ENCODE assay signal across 11 cellular contexts in genomic region chr12:124613151-124613585, GRCh38. TPM values are rescaled to one million over a fixed set of nuclear protein-coding genes. Genes with fewer than 3 reads are reported as not detected.
DNase-seq lines count a peak whose midpoint lies in the region; ATAC-seq, FAIRE-seq and TF ChIP-seq lines count a peak whose summit lies in the region.
"Had no signal": no experiment of that assay in that cellular context is flagged by ENCODE, and none has a peak within 500 bp of the region (broad histone marks: within the 10 kb centered on the region; RNA-seq: fewer than 3 reads in every experiment).

No MANE protein-coding gene starts in this region.

- no peaks in the 10 kb centered on the region for H3K4me1 ChIP-seq in GM23248 (ENCODE audit: insufficient read depth)
- peaks cover 15% of the 10 kb centered on the region for H3K4me1 ChIP-seq in endothelial cell of umbilical vein (ENCODE audit: control insufficient read depth, extremely low read depth, insufficient read depth, low read length)
- H3K4me1 ChIP-seq in HepG2 (ENCODE audit: insufficient read depth, low read length) = peaks cover 33% of the 10 kb centered on the region

- no peak for TF ChIP-seq CTCF in endothelial cell of umbilical vein (IDR thresholded peaks at IDR 0.05; ENCODE audit: extremely low read depth in 1 of 2, insufficient read depth in 1 of 2, low read depth in 1 of 2, low read length in 2 of 2)
- no peak for TF ChIP-seq CTCF in osteocyte (IDR thresholded peaks at IDR 0.05)
- no peak for TF ChIP-seq CTCF in lower leg skin (IDR thresholded peaks at IDR 0.05)
- no peak for TF ChIP-seq CTCF in HepG2 (CRISPR knock-in tag; IDR thresholded peaks at IDR 0.05)

- H3K9me3 ChIP-seq in GM23248 (ENCODE audit: low read depth) (no peaks in the 10 kb centered on the region), endothelial cell of umbilical vein (replicated peaks; ENCODE audit: control insufficient read depth, insufficient read depth, low read length) (no peaks in the 10 kb centered on the region), HepG2 (ENCODE audit: low read length) (no peaks in the 10 kb centered on the region)

- H3K27me3 Mint-ChIP-seq in osteocyte (ENCODE audit: unreplicated experiment) = peaks cover 4% of the 10 kb centered on the region

- H3K9me3 Mint-ChIP-seq in osteocyte (ENCODE audit: unreplicated experiment) = no peaks in the 10 kb centered on the region

- H3K9me1 ChIP-seq in endothelial cell of umbilical vein (replicated peaks; ENCODE audit: control insufficient read depth, extremely low read depth, insufficient read depth, low read length) = no peaks in the 10 kb centered on the region

- dilution Hi-C loops in endothelial cell of umbilical vein (cut with MboI; ENCODE audit: extremely low pct_ligation_motif_present, low sequenced_read_pairs) = no loop called here

- CTCF ChIA-PET in endothelial cell of umbilical vein (lab: Charles Lee) (interaction anchor here (1.1 kb wide), 1 partner anchor 45 kb away, joined by 3 read pairs; the partner anchor contains the start of gene NCOR2), HepG2 (lab: Yijun Ruan, JAX; ENCODE audit: low intra/inter-chr PET ratio, low total read pairs) (no interaction called here)

- POLR2A ChIA-PET in endothelial cell of umbilical vein (lab: Charles Lee) (no interaction called here), HepG2 (lab: Yijun Ruan, JAX) (no interaction called here)

- in situ Hi-C loops in GM23248 (cut with MboI) (no loop called here), HepG2 (cut with HindIII; ENCODE audit: extremely low pct_ligation_motif_present, low pct_unique_long_range_greater_than_20kb) (no loop called here)

- 71% methylated on average over 3 of the region's 3 CpGs for WGBS in GM23248 (ENCODE audit: low coverage in 1 of 2, low lambda C conversion rate in 2 of 2, missing lambda C conversion rate in 2 of 2), 2 experiments
- 56 to 59% methylated on average over 3 of the region's 3 CpGs for WGBS in lower leg skin, 2 donors
- WGBS in HepG2 (ENCODE audit: low lambda C conversion rate) = 10% methylated on average over 3 of the region's 3 CpGs

- peak; percentile 66 for DNase-seq in GM23248
- peak; percentile 72 for DNase-seq in NCI-H69 (lab: John Stamatoyannopoulos, UW)
- DNase-seq in endothelial cell of umbilical vein (ENCODE audit: low read depth, low spot score) = peak; percentile 73
- DNase-seq in osteocyte (ENCODE audit: extremely low spot score, unreplicated experiment) = no peak
- DNase-seq in lower leg skin (ENCODE audit: low spot score in 2 of 2) = no peak
- DNase-seq in cerebellum (ENCODE audit: low spot score) = no peak
- no peak for DNase-seq in HepG2 (ENCODE audit: low spot score)
- DNase-seq: left cardiac atrium, NCI-H187 had no signal

- H3K36me3 ChIP-seq in GM23248 (ENCODE audit: low read depth) (no peaks in the 10 kb centered on the region), endothelial cell of umbilical vein (ENCODE audit: control insufficient read depth in 2 of 2, extremely low read depth in 1 of 2, insufficient read depth in 2 of 2, low read length in 2 of 2) (no peaks in the 10 kb centered on the region), HepG2 (replicated peaks in 1 of 2; ENCODE audit: control insufficient read depth in 1 of 2, insufficient read depth in 2 of 2, low read length in 2 of 2) (no peaks in the 10 kb centered on the region)

- peaks cover 22% of the 10 kb centered on the region for H3K4me1 Mint-ChIP-seq in osteocyte (ENCODE audit: unreplicated experiment)

- peak; percentile 83 for FAIRE-seq in endothelial cell of umbilical vein (lab: Jason Lieb, UNC)
- no peak for FAIRE-seq in HepG2 (lab: Jason Lieb, UNC)

- no peak for TF ChIP-seq RAD21 in HepG2 (CRISPR knock-in tag; IDR thresholded peaks at IDR 0.05)

- no peak for TF ChIP-seq EP300 in HepG2 (IDR thresholded peaks at IDR 0.05; ENCODE audit: low read depth in 2 of 2, low read length in 2 of 2)
- TF ChIP-seq EP300 in HepG2 (CRISPR knock-in tag; IDR thresholded peaks at IDR 0.05; ENCODE audit: borderline replicate concordance) = no peak

- H3K27ac ChIP-seq in GM23248 (no peak overlapping the region), endothelial cell of umbilical vein (ENCODE audit: insufficient read depth, low read depth, low read length) (no peak overlapping the region), HepG2 (ENCODE audit: extremely low read length, insufficient read depth, low read length) (no peak overlapping the region)
- H3K27ac ChIP-seq: foreskin keratinocyte had no signal

- H3K9ac ChIP-seq in GM23248 (no peak overlapping the region), endothelial cell of umbilical vein (replicated peaks; ENCODE audit: extremely low read depth, insufficient read depth, low read length) (no peak overlapping the region), HepG2 (ENCODE audit: insufficient read depth, low read depth, low read length) (no peak overlapping the region)

- H3K4me3 Mint-ChIP-seq in osteocyte (ENCODE audit: unreplicated experiment) = no peak overlapping the region

- H4K20me1 ChIP-seq in GM23248 (ENCODE audit: insufficient read depth) = no peaks in the 10 kb centered on the region
- H4K20me1 ChIP-seq in endothelial cell of umbilical vein (replicated peaks; ENCODE audit: control insufficient read depth, extremely low read depth, insufficient read depth, low read length) = no peaks in the 10 kb centered on the region
- no peaks in the 10 kb centered on the region for H4K20me1 ChIP-seq in HepG2 (ENCODE audit: insufficient read depth, low read length)

- H2AFZ ChIP-seq in GM23248 = no peak overlapping the region
- H2AFZ ChIP-seq in endothelial cell of umbilical vein (ENCODE audit: low read depth, low read length) = no peak overlapping the region
- H2AFZ ChIP-seq in HepG2 (ENCODE audit: low read length) = no peak overlapping the region

- no peak overlapping the region for H3K4me2 ChIP-seq in GM23248 (ENCODE audit: unreplicated experiment)
- H3K4me2 ChIP-seq in endothelial cell of umbilical vein (ENCODE audit: insufficient read depth, low read length) = no peak overlapping the region
- H3K4me2 ChIP-seq in HepG2 (ENCODE audit: low read depth, low read length) = no peak overlapping the region

- ATAC-seq in HepG2 (no peak), GM19397 (IDR thresholded peaks at IDR 0.05; ENCODE audit: unreplicated experiment) (no peak)
- ATAC-seq: foreskin keratinocyte, left cardiac atrium had no signal

- peak overlapping the region; percentile 52 for H3K27ac Mint-ChIP-seq in osteocyte (ENCODE audit: unreplicated experiment)

- H3K79me2 ChIP-seq in GM23248 (ENCODE audit: insufficient read depth) = no peaks in the 10 kb centered on the region
- no peaks in the 10 kb centered on the region for H3K79me2 ChIP-seq in endothelial cell of umbilical vein (ENCODE audit: control insufficient read depth, insufficient read depth, low read length)
- no peaks in the 10 kb centered on the region for H3K79me2 ChIP-seq in HepG2 (ENCODE audit: insufficient read depth, low read length)

- H3K4me3 ChIP-seq in GM23248 (no peak overlapping the region), endothelial cell of umbilical vein (replicated peaks in 1 of 3; ENCODE audit: insufficient read depth in 1 of 3, low read depth in 1 of 3, low read length in 3 of 3) (no peak overlapping the region), lower leg skin (ENCODE audit: low read depth, poor library complexity, severe bottlenecking) (no peak overlapping the region), HepG2 (replicated peaks in 1 of 3; ENCODE audit: insufficient read depth in 1 of 3, low read depth in 2 of 3, low read length in 3 of 3) (no peak overlapping the region)

- H3K9me2 ChIP-seq in GM23248 (ENCODE audit: insufficient read depth) = no peaks in the 10 kb centered on the region

- no peaks in the 10 kb centered on the region for H3F3A ChIP-seq in GM23248 (ENCODE audit: insufficient read depth)

- TF ChIP-seq POLR2A in endothelial cell of umbilical vein (IDR thresholded peaks at IDR 0.05; ENCODE audit: low read depth, low read length) (no peak), lower leg skin (IDR thresholded peaks at IDR 0.05) (no peak), HepG2 (IDR thresholded peaks at IDR 0.05; ENCODE audit: insufficient read depth in 1 of 2, low read depth in 2 of 2, low read length in 2 of 2) (no peak)

- peaks cover 2% of the 10 kb centered on the region for H3K36me3 Mint-ChIP-seq in osteocyte (ENCODE audit: unreplicated experiment)

- intact Hi-C loops in endothelial cell of umbilical vein (cut with micrococcal nuclease) = loop anchor here (1.0 to 2.0 kb wide), 2 partner anchors 12 to 46 kb away; partner anchors contain the start of gene NCOR2
- intact Hi-C loops in lower leg skin (cut with DNase I; ENCODE audit: low total_unique reads) = no loop called here
- intact Hi-C loops in HepG2 (cut with micrococcal nuclease; ENCODE audit: unreplicated experiment) = no loop called here

- no TSS peak for BruUV-seq in endothelial cell of umbilical vein (replicated peaks; lab: Mats Ljungman, UMichigan)
- BruUV-seq in HepG2 (replicated peaks; lab: Mats Ljungman, UMichigan) = no TSS peak

- no peaks in the 10 kb centered on the region for H3K27me3 ChIP-seq in GM23248 (replicated peaks; ENCODE audit: insufficient read depth)
- no peaks in the 10 kb centered on the region for H3K27me3 ChIP-seq in endothelial cell of umbilical vein (ENCODE audit: control insufficient read depth in 2 of 2, insufficient read depth in 2 of 2, low read length in 2 of 2)
- H3K27me3 ChIP-seq in HepG2 (ENCODE audit: control insufficient read depth in 1 of 2, insufficient read depth in 2 of 2, low read length in 2 of 2) = peaks cover 5 to 31% of the 10 kb centered on the region in 2 experiments; a peak in 4 of 5 replicates
- H3K27me3 ChIP-seq: foreskin keratinocyte had no signal

RNA-seq across cellular contexts. Expression of gene NCOR2, which starts 45.8 kb away (rescaled TPM):
- total RNA-seq in GM23248 (2014; rRNA removed; shearing (Covaris generic)) = 37.7 and 66.0 TPM in 2 replicates
- polyA plus RNA-seq in GM23248 (2016; fragmentation: Nextera tagmentation; extraction: Ambion mirVana) (40.8 and 43.5 TPM in 2 replicates), endothelial cell of umbilical vein (20.9 and 26.5 TPM in 2 replicates), HepG2 (2011; rRNA removed) (4.5 and 4.8 TPM in 2 replicates)
- total RNA-seq in endothelial cell of umbilical vein (241 and 297 TPM in 2 replicates), osteocyte (362 and 381 TPM in 2 replicates), lower leg skin (100 to 1,000 TPM in 3 of 4 donors, 10 to 100 TPM in 1; 92.1 to 262 (median 137) TPM), cerebellum (34.7 TPM), HepG2 (2016; rRNA removed; fragmentation: Illumina TruSeq; extraction: Trizol) (5.7 and 6.1 TPM in 2 replicates)
- polyA plus RNA-seq in endothelial cell of umbilical vein (2011; cell fraction: cytosol; rRNA removed) = 28.9 and 33.3 TPM in 2 replicates
- polyA plus RNA-seq in endothelial cell of umbilical vein (2011; cell fraction: nucleus; rRNA removed) = 83.4 and 92.8 TPM in 2 replicates
- 128 and 157 TPM in 2 replicates for polyA plus RNA-seq in endothelial cell of umbilical vein (2012)
- 26.9 and 33.3 TPM in 2 replicates for polyA minus RNA-seq in endothelial cell of umbilical vein
- polyA minus RNA-seq in endothelial cell of umbilical vein (2011; cell fraction: cytosol; rRNA and poly(A)+ RNA removed) = 37.7 TPM
- 53.8 and 94.2 TPM in 2 replicates for polyA minus RNA-seq in endothelial cell of umbilical vein (2011; cell fraction: nucleus; rRNA and poly(A)+ RNA removed)
- total RNA-seq in HepG2 (2016; cell fraction: cytosol; rRNA removed; fragmentation: Illumina TruSeq; extraction: Trizol; ENCODE audit: low read depth) = 10.5 and 12.4 TPM in 2 replicates
- 5.6 and 7.1 TPM in 2 replicates for total RNA-seq in HepG2 (2016; cell fraction: insoluble cytoplasmic fraction; rRNA removed; fragmentation: Illumina TruSeq; extraction: Trizol)
- 15.2 and 16.6 TPM in 2 replicates for total RNA-seq in HepG2 (2016; cell fraction: membrane; rRNA removed; fragmentation: Illumina TruSeq; extraction: Trizol)
- 12.4 and 13.1 TPM in 2 replicates for total RNA-seq in HepG2 (2016; cell fraction: nucleus; rRNA removed; fragmentation: Illumina TruSeq; extraction: Trizol)
- polyA plus RNA-seq in HepG2 (2011; cell fraction: cytosol; rRNA removed) = 2.8 and 4.1 TPM in 2 replicates
- 30.4 and 39.4 TPM in 2 replicates for polyA plus RNA-seq in HepG2 (2011; cell fraction: nucleus; rRNA removed)
- 32.8 and 41.1 TPM in 2 replicates for polyA plus RNA-seq in HepG2 (2012)
- polyA plus RNA-seq in HepG2 (2016; cell fraction: cytosol; fragmentation: Illumina TruSeq; extraction: Trizol; ENCODE audit: low read depth) = 2.8 and 3.1 TPM in 2 replicates
- polyA plus RNA-seq in HepG2 (2016; cell fraction: insoluble cytoplasmic fraction; fragmentation: Illumina TruSeq; extraction: Trizol; ENCODE audit: low read depth) = 17.3 and 24.8 TPM in 2 replicates
- polyA plus RNA-seq in HepG2 (2016; cell fraction: membrane; fragmentation: Illumina TruSeq; extraction: Trizol; ENCODE audit: low read depth) = 7.1 and 8.9 TPM in 2 replicates
- 43.0 and 54.1 TPM in 2 replicates for polyA plus RNA-seq in HepG2 (2016; cell fraction: nucleus; fragmentation: Illumina TruSeq; extraction: Trizol; ENCODE audit: insufficient read depth, low read depth)
- polyA minus RNA-seq in HepG2 (2011; rRNA and poly(A)+ RNA removed; ENCODE audit: low replicate concordance) = 21.9 and 23.2 TPM in 2 replicates
- polyA minus RNA-seq in HepG2 (2011; cell fraction: cytosol; rRNA and poly(A)+ RNA removed) = 16.5 and 17.0 TPM in 2 replicates
- polyA minus RNA-seq in HepG2 (2011; cell fraction: nucleus; rRNA and poly(A)+ RNA removed) = 20.9 and 22.6 TPM in 2 replicates

Comparison
In these comparisons a context has a peak if more than half of its experiments do, and no peak if none do; other contexts are left out.
1. DNase-seq: peak in GM23248 (single experiment), NCI-H69 (single experiment) and endothelial cell of umbilical vein (single experiment); none in osteocyte (single experiment), lower leg skin (0 of 2), cerebellum (single experiment) and HepG2 (single experiment).